Comparison of ENCODE assay signal across 1 cellular context in the genomic region with DNA sequence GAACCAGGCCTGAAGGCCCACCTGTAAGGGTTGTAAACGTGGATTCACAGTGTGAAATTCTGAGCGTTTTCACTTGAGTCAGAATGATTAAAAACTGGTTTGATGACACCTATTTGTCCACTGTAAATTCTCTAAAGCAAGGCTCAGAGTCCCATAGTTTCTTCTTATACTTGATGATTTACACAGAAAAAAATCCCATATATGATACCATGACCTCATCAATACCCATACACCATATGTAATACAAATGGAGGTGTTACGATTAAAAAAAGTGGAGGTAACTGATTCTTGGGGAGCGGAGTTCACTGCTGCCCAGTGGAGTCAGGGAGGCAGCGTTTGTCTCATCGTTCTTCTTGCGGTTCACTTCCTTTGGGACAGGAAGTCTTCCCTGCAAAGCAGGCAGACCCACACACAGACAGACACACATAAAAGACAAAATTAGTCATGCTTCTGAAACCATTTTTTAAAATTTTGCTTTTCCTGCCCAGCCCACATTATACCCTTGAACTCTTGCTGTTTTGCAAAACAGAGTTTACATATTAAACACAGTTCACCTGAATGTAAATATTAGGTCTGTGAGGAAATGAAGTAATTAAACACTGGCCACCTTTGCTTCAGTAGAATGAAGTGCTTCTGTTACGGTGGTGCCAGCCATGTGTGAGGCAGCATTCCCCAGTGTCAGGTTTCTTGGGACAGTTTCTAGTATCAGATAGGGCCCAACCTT.
TF ChIP-seq lines count a peak whose summit lies in the region.

No MANE protein-coding gene starts in this region.

TF ChIP-seq in HepG2, 621 proteins besides CTCF, POLR2A, EP300 and RAD21 (continued from another document and continues in another):
- TF ChIP-seq, protein P1, sequence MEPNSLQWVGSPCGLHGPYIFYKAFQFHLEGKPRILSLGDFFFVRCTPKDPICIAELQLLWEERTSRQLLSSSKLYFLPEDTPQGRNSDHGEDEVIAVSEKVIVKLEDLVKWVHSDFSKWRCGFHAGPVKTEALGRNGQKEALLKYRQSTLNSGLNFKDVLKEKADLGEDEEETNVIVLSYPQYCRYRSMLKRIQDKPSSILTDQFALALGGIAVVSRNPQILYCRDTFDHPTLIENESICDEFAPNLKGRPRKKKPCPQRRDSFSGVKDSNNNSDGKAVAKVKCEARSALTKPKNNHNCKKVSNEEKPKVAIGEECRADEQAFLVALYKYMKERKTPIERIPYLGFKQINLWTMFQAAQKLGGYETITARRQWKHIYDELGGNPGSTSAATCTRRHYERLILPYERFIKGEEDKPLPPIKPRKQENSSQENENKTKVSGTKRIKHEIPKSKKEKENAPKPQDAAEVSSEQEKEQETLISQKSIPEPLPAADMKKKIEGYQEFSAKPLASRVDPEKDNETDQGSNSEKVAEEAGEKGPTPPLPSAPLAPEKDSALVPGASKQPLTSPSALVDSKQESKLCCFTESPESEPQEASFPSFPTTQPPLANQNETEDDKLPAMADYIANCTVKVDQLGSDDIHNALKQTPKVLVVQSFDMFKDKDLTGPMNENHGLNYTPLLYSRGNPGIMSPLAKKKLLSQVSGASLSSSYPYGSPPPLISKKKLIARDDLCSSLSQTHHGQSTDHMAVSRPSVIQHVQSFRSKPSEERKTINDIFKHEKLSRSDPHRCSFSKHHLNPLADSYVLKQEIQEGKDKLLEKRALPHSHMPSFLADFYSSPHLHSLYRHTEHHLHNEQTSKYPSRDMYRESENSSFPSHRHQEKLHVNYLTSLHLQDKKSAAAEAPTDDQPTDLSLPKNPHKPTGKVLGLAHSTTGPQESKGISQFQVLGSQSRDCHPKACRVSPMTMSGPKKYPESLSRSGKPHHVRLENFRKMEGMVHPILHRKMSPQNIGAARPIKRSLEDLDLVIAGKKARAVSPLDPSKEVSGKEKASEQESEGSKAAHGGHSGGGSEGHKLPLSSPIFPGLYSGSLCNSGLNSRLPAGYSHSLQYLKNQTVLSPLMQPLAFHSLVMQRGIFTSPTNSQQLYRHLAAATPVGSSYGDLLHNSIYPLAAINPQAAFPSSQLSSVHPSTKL (CRISPR knock-in tag; IDR thresholded peaks at IDR 0.05) = peak; percentile 94
- peak; percentile 64 for TF ChIP-seq ZMYM4 (CRISPR knock-in tag; IDR thresholded peaks at IDR 0.05)
- TF ChIP-seq CREB1 (IDR thresholded peaks at IDR 0.05) = no peak; the same call in 1 of the 2 replicates
- TF ChIP-seq CREB1 (CRISPR knock-in tag; IDR thresholded peaks at IDR 0.05) = peak; percentile 47
- peak; percentile 63; the same call in 1 of the 2 replicates for TF ChIP-seq ZNF12 (CRISPR knock-in tag; IDR thresholded peaks at IDR 0.05)
- TF ChIP-seq SAP130 (CRISPR knock-in tag; IDR thresholded peaks at IDR 0.05; ENCODE audit: low read depth) = peak; percentile 79
- TF ChIP-seq, protein P2, sequence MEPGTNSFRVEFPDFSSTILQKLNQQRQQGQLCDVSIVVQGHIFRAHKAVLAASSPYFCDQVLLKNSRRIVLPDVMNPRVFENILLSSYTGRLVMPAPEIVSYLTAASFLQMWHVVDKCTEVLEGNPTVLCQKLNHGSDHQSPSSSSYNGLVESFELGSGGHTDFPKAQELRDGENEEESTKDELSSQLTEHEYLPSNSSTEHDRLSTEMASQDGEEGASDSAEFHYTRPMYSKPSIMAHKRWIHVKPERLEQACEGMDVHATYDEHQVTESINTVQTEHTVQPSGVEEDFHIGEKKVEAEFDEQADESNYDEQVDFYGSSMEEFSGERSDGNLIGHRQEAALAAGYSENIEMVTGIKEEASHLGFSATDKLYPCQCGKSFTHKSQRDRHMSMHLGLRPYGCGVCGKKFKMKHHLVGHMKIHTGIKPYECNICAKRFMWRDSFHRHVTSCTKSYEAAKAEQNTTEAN (CRISPR knock-in tag; conservative IDR thresholded peaks at IDR 0.05) = peak; percentile 70; the same call in 1 of the 2 replicates
- TF ChIP-seq, protein P3, sequence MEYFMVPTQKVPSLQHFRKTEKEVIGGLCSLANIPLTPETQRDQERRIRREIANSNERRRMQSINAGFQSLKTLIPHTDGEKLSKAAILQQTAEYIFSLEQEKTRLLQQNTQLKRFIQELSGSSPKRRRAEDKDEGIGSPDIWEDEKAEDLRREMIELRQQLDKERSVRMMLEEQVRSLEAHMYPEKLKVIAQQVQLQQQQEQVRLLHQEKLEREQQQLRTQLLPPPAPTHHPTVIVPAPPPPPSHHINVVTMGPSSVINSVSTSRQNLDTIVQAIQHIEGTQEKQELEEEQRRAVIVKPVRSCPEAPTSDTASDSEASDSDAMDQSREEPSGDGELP (IDR thresholded peaks at IDR 0.05; ENCODE audit: borderline replicate concordance, low read depth) = peak; percentile 21; the same call in 1 of the 2 replicates
- peak; percentile 48; the same call in 1 of the 2 replicates for TF ChIP-seq MED13 (CRISPR knock-in tag; IDR thresholded peaks at IDR 0.05)
- TF ChIP-seq ATF7-NPFF (CRISPR knock-in tag; IDR thresholded peaks at IDR 0.05; ENCODE audit: low read depth) = no peak
- TF ChIP-seq MEF2D (CRISPR knock-in tag; IDR thresholded peaks at IDR 0.05) = peak; percentile 59; the same call in 1 of the 2 replicates
- TF ChIP-seq, protein P4, sequence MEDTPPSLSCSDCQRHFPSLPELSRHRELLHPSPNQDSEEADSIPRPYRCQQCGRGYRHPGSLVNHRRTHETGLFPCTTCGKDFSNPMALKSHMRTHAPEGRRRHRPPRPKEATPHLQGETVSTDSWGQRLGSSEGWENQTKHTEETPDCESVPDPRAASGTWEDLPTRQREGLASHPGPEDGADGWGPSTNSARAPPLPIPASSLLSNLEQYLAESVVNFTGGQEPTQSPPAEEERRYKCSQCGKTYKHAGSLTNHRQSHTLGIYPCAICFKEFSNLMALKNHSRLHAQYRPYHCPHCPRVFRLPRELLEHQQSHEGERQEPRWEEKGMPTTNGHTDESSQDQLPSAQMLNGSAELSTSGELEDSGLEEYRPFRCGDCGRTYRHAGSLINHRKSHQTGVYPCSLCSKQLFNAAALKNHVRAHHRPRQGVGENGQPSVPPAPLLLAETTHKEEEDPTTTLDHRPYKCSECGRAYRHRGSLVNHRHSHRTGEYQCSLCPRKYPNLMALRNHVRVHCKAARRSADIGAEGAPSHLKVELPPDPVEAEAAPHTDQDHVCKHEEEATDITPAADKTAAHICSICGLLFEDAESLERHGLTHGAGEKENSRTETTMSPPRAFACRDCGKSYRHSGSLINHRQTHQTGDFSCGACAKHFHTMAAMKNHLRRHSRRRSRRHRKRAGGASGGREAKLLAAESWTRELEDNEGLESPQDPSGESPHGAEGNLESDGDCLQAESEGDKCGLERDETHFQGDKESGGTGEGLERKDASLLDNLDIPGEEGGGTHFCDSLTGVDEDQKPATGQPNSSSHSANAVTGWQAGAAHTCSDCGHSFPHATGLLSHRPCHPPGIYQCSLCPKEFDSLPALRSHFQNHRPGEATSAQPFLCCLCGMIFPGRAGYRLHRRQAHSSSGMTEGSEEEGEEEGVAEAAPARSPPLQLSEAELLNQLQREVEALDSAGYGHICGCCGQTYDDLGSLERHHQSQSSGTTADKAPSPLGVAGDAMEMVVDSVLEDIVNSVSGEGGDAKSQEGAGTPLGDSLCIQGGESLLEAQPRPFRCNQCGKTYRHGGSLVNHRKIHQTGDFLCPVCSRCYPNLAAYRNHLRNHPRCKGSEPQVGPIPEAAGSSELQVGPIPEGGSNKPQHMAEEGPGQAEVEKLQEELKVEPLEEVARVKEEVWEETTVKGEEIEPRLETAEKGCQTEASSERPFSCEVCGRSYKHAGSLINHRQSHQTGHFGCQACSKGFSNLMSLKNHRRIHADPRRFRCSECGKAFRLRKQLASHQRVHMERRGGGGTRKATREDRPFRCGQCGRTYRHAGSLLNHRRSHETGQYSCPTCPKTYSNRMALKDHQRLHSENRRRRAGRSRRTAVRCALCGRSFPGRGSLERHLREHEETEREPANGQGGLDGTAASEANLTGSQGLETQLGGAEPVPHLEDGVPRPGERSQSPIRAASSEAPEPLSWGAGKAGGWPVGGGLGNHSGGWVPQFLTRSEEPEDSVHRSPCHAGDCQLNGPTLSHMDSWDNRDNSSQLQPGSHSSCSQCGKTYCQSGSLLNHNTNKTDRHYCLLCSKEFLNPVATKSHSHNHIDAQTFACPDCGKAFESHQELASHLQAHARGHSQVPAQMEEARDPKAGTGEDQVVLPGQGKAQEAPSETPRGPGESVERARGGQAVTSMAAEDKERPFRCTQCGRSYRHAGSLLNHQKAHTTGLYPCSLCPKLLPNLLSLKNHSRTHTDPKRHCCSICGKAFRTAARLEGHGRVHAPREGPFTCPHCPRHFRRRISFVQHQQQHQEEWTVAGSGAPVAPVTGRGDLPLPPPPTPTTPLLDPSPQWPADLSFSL (CRISPR knock-in tag; IDR thresholded peaks at IDR 0.05) = peak; percentile 85; the same call in 1 of the 2 replicates
- TF ChIP-seq KLF16 (CRISPR knock-in tag; IDR thresholded peaks at IDR 0.05) = peak in 1 of 2 experiments; percentile 60; a peak in 1 of 4 replicates
- no peak for TF ChIP-seq ZBTB7B (CRISPR knock-in tag; IDR thresholded peaks at IDR 0.05)
- peak; percentile 69; the same call in 1 of the 2 replicates for TF ChIP-seq ZNF343 (CRISPR knock-in tag; IDR thresholded peaks at IDR 0.05)
- TF ChIP-seq ZNF24 (IDR thresholded peaks at IDR 0.05) = 0 out of 2 replicates have a peak, but pooled peaks have one; percentile 51
- peak; percentile 83 for TF ChIP-seq NR2C2 (CRISPR knock-in tag; IDR thresholded peaks at IDR 0.05; ENCODE audit: borderline replicate concordance)
- peak; percentile 81 for TF ChIP-seq ISL2 (CRISPR knock-in tag; IDR thresholded peaks at IDR 0.05)
- no peak for TF ChIP-seq MEIS1 (CRISPR knock-in tag; IDR thresholded peaks at IDR 0.05; ENCODE audit: borderline replicate concordance)
- TF ChIP-seq RCOR2 (CRISPR knock-in tag; IDR thresholded peaks at IDR 0.05) = 0 out of 2 replicates have a peak, but pooled peaks have one; percentile 65
- no peak for TF ChIP-seq TCF7L2 (IDR thresholded peaks at IDR 0.05; ENCODE audit: low read depth, low read length)
- 0 out of 2 replicates have a peak, but pooled peaks have one; percentile 26 for TF ChIP-seq JUND (CRISPR knock-in tag; IDR thresholded peaks at IDR 0.05)
- peak; percentile 64; the same call in 1 of the 2 replicates for TF ChIP-seq ZNF878 (CRISPR knock-in tag; IDR thresholded peaks at IDR 0.05)
- TF ChIP-seq, protein P5, sequence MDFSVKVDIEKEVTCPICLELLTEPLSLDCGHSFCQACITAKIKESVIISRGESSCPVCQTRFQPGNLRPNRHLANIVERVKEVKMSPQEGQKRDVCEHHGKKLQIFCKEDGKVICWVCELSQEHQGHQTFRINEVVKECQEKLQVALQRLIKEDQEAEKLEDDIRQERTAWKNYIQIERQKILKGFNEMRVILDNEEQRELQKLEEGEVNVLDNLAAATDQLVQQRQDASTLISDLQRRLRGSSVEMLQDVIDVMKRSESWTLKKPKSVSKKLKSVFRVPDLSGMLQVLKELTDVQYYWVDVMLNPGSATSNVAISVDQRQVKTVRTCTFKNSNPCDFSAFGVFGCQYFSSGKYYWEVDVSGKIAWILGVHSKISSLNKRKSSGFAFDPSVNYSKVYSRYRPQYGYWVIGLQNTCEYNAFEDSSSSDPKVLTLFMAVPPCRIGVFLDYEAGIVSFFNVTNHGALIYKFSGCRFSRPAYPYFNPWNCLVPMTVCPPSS (IDR thresholded peaks at IDR 0.05) = no peak
- peak; percentile 48; the same call in 1 of the 2 replicates for TF ChIP-seq POGZ (CRISPR knock-in tag; IDR thresholded peaks at IDR 0.05)
- TF ChIP-seq, protein P6, sequence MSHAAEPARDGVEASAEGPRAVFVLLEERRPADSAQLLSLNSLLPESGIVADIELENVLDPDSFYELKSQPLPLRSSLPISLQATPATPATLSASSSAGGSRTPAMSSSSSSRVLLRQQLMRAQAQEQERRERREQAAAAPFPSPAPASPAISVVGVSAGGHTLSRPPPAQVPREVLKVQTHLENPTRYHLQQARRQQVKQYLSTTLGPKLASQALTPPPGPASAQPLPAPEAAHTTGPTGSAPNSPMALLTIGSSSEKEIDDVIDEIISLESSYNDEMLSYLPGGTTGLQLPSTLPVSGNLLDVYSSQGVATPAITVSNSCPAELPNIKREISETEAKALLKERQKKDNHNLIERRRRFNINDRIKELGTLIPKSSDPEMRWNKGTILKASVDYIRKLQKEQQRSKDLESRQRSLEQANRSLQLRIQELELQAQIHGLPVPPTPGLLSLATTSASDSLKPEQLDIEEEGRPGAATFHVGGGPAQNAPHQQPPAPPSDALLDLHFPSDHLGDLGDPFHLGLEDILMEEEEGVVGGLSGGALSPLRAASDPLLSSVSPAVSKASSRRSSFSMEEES (CRISPR knock-in tag; IDR thresholded peaks at IDR 0.05) = 0 out of 2 replicates have a peak, but pooled peaks have one; percentile 39
- TF ChIP-seq GATAD2A (CRISPR knock-in tag; IDR thresholded peaks at IDR 0.05) = peak; percentile 91
- 0 out of 2 replicates have a peak, but pooled peaks have one; percentile 32 for TF ChIP-seq HHEX (CRISPR knock-in tag; IDR thresholded peaks at IDR 0.05)
- TF ChIP-seq, protein P7, sequence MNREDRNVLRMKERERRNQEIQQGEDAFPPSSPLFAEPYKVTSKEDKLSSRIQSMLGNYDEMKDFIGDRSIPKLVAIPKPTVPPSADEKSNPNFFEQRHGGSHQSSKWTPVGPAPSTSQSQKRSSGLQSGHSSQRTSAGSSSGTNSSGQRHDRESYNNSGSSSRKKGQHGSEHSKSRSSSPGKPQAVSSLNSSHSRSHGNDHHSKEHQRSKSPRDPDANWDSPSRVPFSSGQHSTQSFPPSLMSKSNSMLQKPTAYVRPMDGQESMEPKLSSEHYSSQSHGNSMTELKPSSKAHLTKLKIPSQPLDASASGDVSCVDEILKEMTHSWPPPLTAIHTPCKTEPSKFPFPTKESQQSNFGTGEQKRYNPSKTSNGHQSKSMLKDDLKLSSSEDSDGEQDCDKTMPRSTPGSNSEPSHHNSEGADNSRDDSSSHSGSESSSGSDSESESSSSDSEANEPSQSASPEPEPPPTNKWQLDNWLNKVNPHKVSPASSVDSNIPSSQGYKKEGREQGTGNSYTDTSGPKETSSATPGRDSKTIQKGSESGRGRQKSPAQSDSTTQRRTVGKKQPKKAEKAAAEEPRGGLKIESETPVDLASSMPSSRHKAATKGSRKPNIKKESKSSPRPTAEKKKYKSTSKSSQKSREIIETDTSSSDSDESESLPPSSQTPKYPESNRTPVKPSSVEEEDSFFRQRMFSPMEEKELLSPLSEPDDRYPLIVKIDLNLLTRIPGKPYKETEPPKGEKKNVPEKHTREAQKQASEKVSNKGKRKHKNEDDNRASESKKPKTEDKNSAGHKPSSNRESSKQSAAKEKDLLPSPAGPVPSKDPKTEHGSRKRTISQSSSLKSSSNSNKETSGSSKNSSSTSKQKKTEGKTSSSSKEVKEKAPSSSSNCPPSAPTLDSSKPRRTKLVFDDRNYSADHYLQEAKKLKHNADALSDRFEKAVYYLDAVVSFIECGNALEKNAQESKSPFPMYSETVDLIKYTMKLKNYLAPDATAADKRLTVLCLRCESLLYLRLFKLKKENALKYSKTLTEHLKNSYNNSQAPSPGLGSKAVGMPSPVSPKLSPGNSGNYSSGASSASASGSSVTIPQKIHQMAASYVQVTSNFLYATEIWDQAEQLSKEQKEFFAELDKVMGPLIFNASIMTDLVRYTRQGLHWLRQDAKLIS (CRISPR knock-in tag; IDR thresholded peaks at IDR 0.05) = no peak
- peak; percentile 16; the same call in 1 of the 2 replicates for TF ChIP-seq ELF1 (CRISPR knock-in tag; IDR thresholded peaks at IDR 0.05)
- TF ChIP-seq, protein P8, sequence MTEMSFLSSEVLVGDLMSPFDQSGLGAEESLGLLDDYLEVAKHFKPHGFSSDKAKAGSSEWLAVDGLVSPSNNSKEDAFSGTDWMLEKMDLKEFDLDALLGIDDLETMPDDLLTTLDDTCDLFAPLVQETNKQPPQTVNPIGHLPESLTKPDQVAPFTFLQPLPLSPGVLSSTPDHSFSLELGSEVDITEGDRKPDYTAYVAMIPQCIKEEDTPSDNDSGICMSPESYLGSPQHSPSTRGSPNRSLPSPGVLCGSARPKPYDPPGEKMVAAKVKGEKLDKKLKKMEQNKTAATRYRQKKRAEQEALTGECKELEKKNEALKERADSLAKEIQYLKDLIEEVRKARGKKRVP (CRISPR knock-in tag; IDR thresholded peaks at IDR 0.05) = peak in 1 of 2 experiments; percentile 60; a peak in 2 of 4 replicates
- no peak for TF ChIP-seq SOX6 (IDR thresholded peaks at IDR 0.05)
- TF ChIP-seq SOX6 (CRISPR knock-in tag; IDR thresholded peaks at IDR 0.05) = peak; percentile 73
- peak; percentile 65 for TF ChIP-seq CREM (IDR thresholded peaks at IDR 0.05)
- TF ChIP-seq CREM (CRISPR knock-in tag; IDR thresholded peaks at IDR 0.05) = no peak
